ENCODE assay signal across 8 cellular contexts in the genomic region with DNA sequence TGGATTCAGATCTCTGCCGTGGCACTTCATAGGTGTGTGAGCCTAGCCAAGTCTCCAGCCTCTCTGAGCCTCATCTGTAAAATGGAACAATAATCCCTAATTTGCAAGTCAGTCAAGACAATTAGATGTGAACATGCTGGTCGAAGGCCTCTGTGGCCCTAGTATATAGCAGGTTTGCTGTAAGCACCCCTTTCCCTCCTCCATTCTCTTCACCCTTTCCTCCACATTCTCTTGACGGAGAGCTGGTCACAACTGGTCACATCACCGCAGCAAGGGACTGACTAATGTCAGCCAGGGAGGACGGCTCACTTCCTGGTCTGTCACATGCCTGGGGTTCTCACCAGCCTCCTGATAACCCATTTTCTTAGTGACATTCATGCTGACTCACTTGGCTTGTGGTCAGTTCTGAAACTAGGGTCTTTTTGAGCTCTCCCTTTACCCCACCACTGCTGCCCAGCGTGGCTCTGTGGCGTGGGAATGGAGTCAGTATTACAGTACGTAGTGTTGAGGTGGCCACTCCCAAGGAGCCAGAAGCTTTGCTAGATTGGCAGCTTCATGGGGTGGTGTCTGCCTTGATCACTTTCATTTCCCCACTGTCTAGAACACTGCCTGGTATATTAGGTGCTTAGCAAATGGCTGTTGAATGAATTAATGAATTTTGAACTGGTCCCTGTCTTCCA. TPM values are rescaled to one million over a fixed set of nuclear protein-coding genes. Genes with fewer than 3 reads are reported as not detected.
A peak's percentile ranks its signal among the peaks of the same experiment; 100 is the strongest.
DNase-seq lines count a peak whose midpoint lies in the region; ATAC-seq, FAIRE-seq and TF ChIP-seq lines count a peak whose summit lies in the region.

No MANE protein-coding gene starts in this region.

- H3K9me3 Mint-ChIP-seq in astrocyte (ENCODE audit: unreplicated experiment) (peaks cover 2% of the 10 kb centered on the region), progenitor cell of endocrine pancreas (ENCODE audit: low read depth) (peaks cover 3% of the 10 kb centered on the region)
- H3K9me3 Mint-ChIP-seq in natural killer cell treated with Interleukin-12 subunit alpha and Interleukin-12 subunit beta and Interleukin-15 and Interleukin-18, amount 100 ng/mL, for 72 hours = no peaks in the 10 kb centered on the region
- H3K9me3 Mint-ChIP-seq in activated T-helper 2 cell treated with anti-CD3 and anti-CD28 coated beads, Interferon-gamma antibody, Interleukin-2, Interleukin-4, amounts not matched to agents 10 μg/mL and 5 μg/mL and 100 μg/mL, durations not matched to agents 14 hours and 24 hours and 36 hours = no peaks in the 10 kb centered on the region

- peak overlapping the region; percentile 71 for H3K9ac ChIP-seq in astrocyte (ENCODE audit: low read length)

- TF ChIP-seq CTCF in astrocyte (IDR thresholded peaks at IDR 0.05; ENCODE audit: insufficient read depth, low read depth, low read length) (no peak), progenitor cell of endocrine pancreas (IDR thresholded peaks at IDR 0.05; ENCODE audit: unreplicated experiment) (no peak)

- H3K4me1 Mint-ChIP-seq in astrocyte (ENCODE audit: low read depth, unreplicated experiment) (peaks cover 51% of the 10 kb centered on the region), progenitor cell of endocrine pancreas (ENCODE audit: low read depth) (no peaks in the 10 kb centered on the region)
- peaks cover 31 to 37% of the 10 kb centered on the region in 2 donors for H3K4me1 Mint-ChIP-seq in natural killer cell treated with Interleukin-12 subunit alpha and Interleukin-12 subunit beta and Interleukin-15 and Interleukin-18, amount 100 ng/mL, for 72 hours (ENCODE audit: low read depth in 2 of 2)
- peaks cover 6% of the 10 kb centered on the region for H3K4me1 Mint-ChIP-seq in activated T-helper 2 cell treated with anti-CD3 and anti-CD28 coated beads, Interferon-gamma antibody, Interleukin-2, Interleukin-4, amounts not matched to agents 10 μg/mL and 5 μg/mL and 100 μg/mL, durations not matched to agents 14 hours and 24 hours and 36 hours (ENCODE audit: low read depth)

- H3K27me3 Mint-ChIP-seq in astrocyte (ENCODE audit: low read depth, unreplicated experiment) (no peaks in the 10 kb centered on the region), progenitor cell of endocrine pancreas (no peaks in the 10 kb centered on the region)
- H3K27me3 Mint-ChIP-seq in natural killer cell treated with Interleukin-12 subunit alpha and Interleukin-12 subunit beta and Interleukin-15 and Interleukin-18, amount 100 ng/mL, for 72 hours = no peaks in the 10 kb centered on the region
- no peaks in the 10 kb centered on the region for H3K27me3 Mint-ChIP-seq in activated T-helper 2 cell treated with anti-CD3 and anti-CD28 coated beads, Interferon-gamma antibody, Interleukin-2, Interleukin-4, amounts not matched to agents 10 μg/mL and 5 μg/mL and 100 μg/mL, durations not matched to agents 14 hours and 24 hours and 36 hours (ENCODE audit: low read depth)

- peak overlapping the region; percentile 81 for H3K27ac Mint-ChIP-seq in astrocyte (ENCODE audit: unreplicated experiment)
- peak overlapping the region; percentile 89 to 97 for H3K27ac Mint-ChIP-seq in natural killer cell treated with Interleukin-12 subunit alpha and Interleukin-12 subunit beta and Interleukin-15 and Interleukin-18, amount 100 ng/mL, for 72 hours
- no peak overlapping the region for H3K27ac Mint-ChIP-seq in activated T-helper 2 cell treated with anti-CD3 and anti-CD28 coated beads, Interferon-gamma antibody, Interleukin-2, Interleukin-4, amounts not matched to agents 10 μg/mL and 5 μg/mL and 100 μg/mL, durations not matched to agents 14 hours and 24 hours and 36 hours
- H3K27ac Mint-ChIP-seq in progenitor cell of endocrine pancreas = no peak overlapping the region

- no peaks in the 10 kb centered on the region for H4K20me1 ChIP-seq in astrocyte (ENCODE audit: insufficient read depth, low read length)

- peak overlapping the region; percentile 93 for H3K27ac ChIP-seq in astrocyte (ENCODE audit: low read depth, low read length)

- H3K4me3 ChIP-seq in astrocyte (ENCODE audit: insufficient read depth, low read depth, low read length) = no peak overlapping the region

- H3K9me3 ChIP-seq in astrocyte (ENCODE audit: insufficient read depth, low read depth, low read length) = no peaks in the 10 kb centered on the region

- intact Hi-C loops in activated T-helper 2 cell treated with anti-CD3 and anti-CD28 coated beads, Interferon-gamma antibody, Interleukin-2, Interleukin-4, amounts not matched to agents 10 μg/mL and 5 μg/mL and 100 μg/mL, durations not matched to agents 14 hours and 24 hours and 36 hours (cut with micrococcal nuclease) = no loop called here

- no peak overlapping the region for H2AFZ ChIP-seq in astrocyte (ENCODE audit: low read depth, low read length)

- H3K4me1 ChIP-seq in astrocyte (ENCODE audit: insufficient read depth, low read length) = peaks cover 39% of the 10 kb centered on the region

- H3K79me2 ChIP-seq in astrocyte (ENCODE audit: insufficient read depth, low read length) = peaks cover 85% of the 10 kb centered on the region

- FAIRE-seq in GM19239 (lab: Jason Lieb, UNC) (peak; percentile 31), astrocyte (lab: Jason Lieb, UNC) (peak; percentile 41)

- H3K4me2 ChIP-seq in astrocyte (ENCODE audit: low read length) = peak overlapping the region; percentile 19

- H3K4me3 Mint-ChIP-seq in astrocyte (ENCODE audit: unreplicated experiment) (peak overlapping the region; percentile 1), progenitor cell of endocrine pancreas (ENCODE audit: low read depth) (no peak overlapping the region)
- peak overlapping the region; percentile 73 for H3K4me3 Mint-ChIP-seq in natural killer cell treated with Interleukin-12 subunit alpha and Interleukin-12 subunit beta and Interleukin-15 and Interleukin-18, amount 100 ng/mL, for 72 hours
- no peak overlapping the region for H3K4me3 Mint-ChIP-seq in activated T-helper 2 cell treated with anti-CD3 and anti-CD28 coated beads, Interferon-gamma antibody, Interleukin-2, Interleukin-4, amounts not matched to agents 10 μg/mL and 5 μg/mL and 100 μg/mL, durations not matched to agents 14 hours and 24 hours and 36 hours (ENCODE audit: low read depth)

- no peaks in the 10 kb centered on the region for H3K36me3 ChIP-seq in astrocyte (ENCODE audit: insufficient read depth, low read length)

- peak; percentile 86 for ATAC-seq in HG03432 (IDR thresholded peaks at IDR 0.05; ENCODE audit: unreplicated experiment)
- ATAC-seq in natural killer cell treated with Interleukin-12 subunit alpha and Interleukin-12 subunit beta and Interleukin-15 and Interleukin-18, amount 100 ng/mL, for 72 hours = peak; percentile 97 to 98

- DNase-seq in AG20443 (ENCODE audit: low spot score) (peak; percentile 55), GM19239 (ENCODE audit: insufficient read length, low spot score) (peak; percentile 46), astrocyte (ENCODE audit: low read depth) (peak; percentile 82), progenitor cell of endocrine pancreas (ENCODE audit: low spot score, unreplicated experiment) (no peak), GM19238 (ENCODE audit: insufficient read length, low spot score) (no peak)
- DNase-seq in natural killer cell treated with Interleukin-12 subunit alpha and Interleukin-12 subunit beta and Interleukin-15 and Interleukin-18, amount 100 ng/mL, for 72 hours (ENCODE audit: low spot score) = peak; percentile 89
- no peak for DNase-seq in activated T-helper 2 cell treated with anti-CD3 and anti-CD28 coated beads, Interferon-gamma antibody, Interleukin-2, Interleukin-4, amounts not matched to agents 10 μg/mL and 5 μg/mL and 100 μg/mL, durations not matched to agents 14 hours and 24 hours and 36 hours (ENCODE audit: low spot score)

- H3K27me3 ChIP-seq in astrocyte (ENCODE audit: insufficient read depth, low read length) = no peaks in the 10 kb centered on the region

- H3K36me3 Mint-ChIP-seq in astrocyte (ENCODE audit: low read depth, unreplicated experiment) = peaks cover 22% of the 10 kb centered on the region
- no peaks in the 10 kb centered on the region for H3K36me3 Mint-ChIP-seq in natural killer cell treated with Interleukin-12 subunit alpha and Interleukin-12 subunit beta and Interleukin-15 and Interleukin-18, amount 100 ng/mL, for 72 hours
- no peaks in the 10 kb centered on the region for H3K36me3 Mint-ChIP-seq in activated T-helper 2 cell treated with anti-CD3 and anti-CD28 coated beads, Interferon-gamma antibody, Interleukin-2, Interleukin-4, amounts not matched to agents 10 μg/mL and 5 μg/mL and 100 μg/mL, durations not matched to agents 14 hours and 24 hours and 36 hours (ENCODE audit: low read depth)
- peaks cover 13% of the 10 kb centered on the region for H3K36me3 Mint-ChIP-seq in progenitor cell of endocrine pancreas (ENCODE audit: insufficient read depth)

RNA-seq across cellular contexts. Expression of a gene that starts 47.8 kb away (rescaled TPM):
- total RNA-seq in astrocyte = 131 and 137 TPM in 2 replicates
- 10 to 100 TPM; 50.8 to 51.4 TPM for total RNA-seq in natural killer cell treated with Interleukin-12 subunit alpha and Interleukin-12 subunit beta and Interleukin-15 and Interleukin-18, amount 100 ng/mL, for 72 hours
- total RNA-seq in activated T-helper 2 cell treated with anti-CD3 and anti-CD28 coated beads, Interferon-gamma antibody, Interleukin-2, Interleukin-4, amounts not matched to agents 10 μg/mL and 5 μg/mL and 100 μg/mL, durations not matched to agents 14 hours and 24 hours and 36 hours = 53.1 and 54.8 TPM in 2 replicates
- total RNA-seq in progenitor cell of endocrine pancreas = 150 and 158 TPM in 2 replicates

Comparison
In these comparisons a context has a peak if more than half of its experiments do, and no peak if none do; other contexts are left out.
1. DNase-seq: peak in AG20443 (single experiment), GM19239 (single experiment), astrocyte (single experiment) and natural killer cell treated with Interleukin-12 subunit alpha and Interleukin-12 subunit beta and Interleukin-15 and Interleukin-18, amount 100 ng/mL, for 72 hours (single experiment); none in activated T-helper 2 cell treated with anti-CD3 and anti-CD28 coated beads, Interferon-gamma antibody, Interleukin-2, Interleukin-4, amounts not matched to agents 10 μg/mL and 5 μg/mL and 100 μg/mL, durations not matched to agents 14 hours and 24 hours and 36 hours (single experiment), progenitor cell of endocrine pancreas (single experiment) and GM19238 (single experiment).
2. H3K27ac Mint-ChIP-seq: peak in astrocyte (single experiment) and natural killer cell treated with Interleukin-12 subunit alpha and Interleukin-12 subunit beta and Interleukin-15 and Interleukin-18, amount 100 ng/mL, for 72 hours (2 of 2); none in activated T-helper 2 cell treated with anti-CD3 and anti-CD28 coated beads, Interferon-gamma antibody, Interleukin-2, Interleukin-4, amounts not matched to agents 10 μg/mL and 5 μg/mL and 100 μg/mL, durations not matched to agents 14 hours and 24 hours and 36 hours (single experiment) and progenitor cell of endocrine pancreas (single experiment).
3. H3K4me3 Mint-ChIP-seq: peak in astrocyte (single experiment) and natural killer cell treated with Interleukin-12 subunit alpha and Interleukin-12 subunit beta and Interleukin-15 and Interleukin-18, amount 100 ng/mL, for 72 hours (single experiment); none in activated T-helper 2 cell treated with anti-CD3 and anti-CD28 coated beads, Interferon-gamma antibody, Interleukin-2, Interleukin-4, amounts not matched to agents 10 μg/mL and 5 μg/mL and 100 μg/mL, durations not matched to agents 14 hours and 24 hours and 36 hours (single experiment) and progenitor cell of endocrine pancreas (single experiment).